In genomic region chr12:80083892-80084614, GRCh38 we compare ENCODE assay signal across 8 cellular contexts. TPM values are rescaled to one million over a fixed set of nuclear protein-coding genes. Genes with fewer than 3 reads are reported as not detected.
A peak's percentile ranks its signal among the peaks of the same experiment; 100 is the strongest.
DNase-seq lines count a peak whose midpoint lies in the region; ATAC-seq lines count a peak whose summit lies in the region.
"Not testable (repeated sequence)": the region's sequence is repeated elsewhere in the genome, so short reads cannot be mapped to it uniquely, and the experiment has no call there.

No MANE protein-coding gene starts in this region.

- H3K36me3 Mint-ChIP-seq in activated CD4-positive, alpha-beta memory T cell treated with anti-CD3 and anti-CD28 coated beads, Interleukin-2, amount 10 ng/mL, durations not matched to agents 7 days and 5 days (ENCODE audit: low read depth) = peaks cover 21% of the 10 kb centered on the region
- H3K36me3 Mint-ChIP-seq in activated naive CD4-positive, alpha-beta T cell treated with anti-CD3 and anti-CD28 coated beads, Interleukin-2, amount 10 ng/mL, durations not matched to agents 7 days and 5 days = peaks cover 18% of the 10 kb centered on the region
- H3K36me3 Mint-ChIP-seq in memory B cell = peaks cover 26% of the 10 kb centered on the region

- POLR2A ChIA-PET in activated CD4-positive, alpha-beta memory T cell treated with anti-CD3 and anti-CD28 coated beads, Interleukin-2, amount 10 ng/mL, durations not matched to agents 7 days and 5 days (lab: Charles Lee) = interaction anchor here (1.3 to 1.4 kb wide), 2 partner anchors 148 to 150 kb away, joined by 3 to 5 read pairs; partner anchors contain the start of gene PPP1R12A

- CTCF ChIA-PET in activated CD4-positive, alpha-beta memory T cell treated with anti-CD3 and anti-CD28 coated beads, Interleukin-2, amount 10 ng/mL, durations not matched to agents 7 days and 5 days (lab: Charles Lee); activated naive CD4-positive, alpha-beta T cell treated with anti-CD3 and anti-CD28 coated beads, Interleukin-2, amount 10 ng/mL, durations not matched to agents 7 days and 5 days (lab: Charles Lee): not testable (repeated sequence)

- peak overlapping the region; percentile 9 for H3K27ac Mint-ChIP-seq in activated CD4-positive, alpha-beta memory T cell treated with anti-CD3 and anti-CD28 coated beads, Interleukin-2, amount 10 ng/mL, durations not matched to agents 7 days and 5 days
- H3K27ac Mint-ChIP-seq in activated naive CD4-positive, alpha-beta T cell treated with anti-CD3 and anti-CD28 coated beads, Interleukin-2, amount 10 ng/mL, durations not matched to agents 7 days and 5 days = peak overlapping the region; percentile 56
- peak overlapping the region; percentile 42 for H3K27ac Mint-ChIP-seq in memory B cell

- ATAC-seq in GM21390 (IDR thresholded peaks at IDR 0.05; ENCODE audit: unreplicated experiment) (peak; percentile 73), HG03103 (IDR thresholded peaks at IDR 0.05; ENCODE audit: low read depth, unreplicated experiment) (peak; percentile 93), memory B cell (ENCODE audit: low read depth) (peak; percentile 97)

- H3K9me3 Mint-ChIP-seq in activated CD4-positive, alpha-beta memory T cell treated with anti-CD3 and anti-CD28 coated beads, Interleukin-2, amount 10 ng/mL, durations not matched to agents 7 days and 5 days = peaks cover 20% of the 10 kb centered on the region
- peaks cover 30% of the 10 kb centered on the region for H3K9me3 Mint-ChIP-seq in activated naive CD4-positive, alpha-beta T cell treated with anti-CD3 and anti-CD28 coated beads, Interleukin-2, amount 10 ng/mL, durations not matched to agents 7 days and 5 days
- H3K9me3 Mint-ChIP-seq in memory B cell = peaks cover 28% of the 10 kb centered on the region

- peaks cover 28% of the 10 kb centered on the region for H3K4me1 Mint-ChIP-seq in activated CD4-positive, alpha-beta memory T cell treated with anti-CD3 and anti-CD28 coated beads, Interleukin-2, amount 10 ng/mL, durations not matched to agents 7 days and 5 days
- H3K4me1 Mint-ChIP-seq in activated naive CD4-positive, alpha-beta T cell treated with anti-CD3 and anti-CD28 coated beads, Interleukin-2, amount 10 ng/mL, durations not matched to agents 7 days and 5 days = peaks cover 24% of the 10 kb centered on the region
- H3K4me1 Mint-ChIP-seq in memory B cell = peaks cover 24% of the 10 kb centered on the region

- DNase-seq in CMK (ENCODE audit: low read depth) = peak; percentile 9
- peak; percentile 7 for DNase-seq in OCI-M2 (lab: John Stamatoyannopoulos, UW; ENCODE audit: unreplicated experiment)
- peak; percentile 73 for DNase-seq in activated CD4-positive, alpha-beta memory T cell treated with anti-CD3 and anti-CD28 coated beads, Interleukin-2, amount 10 ng/mL, durations not matched to agents 7 days and 5 days
- DNase-seq in activated naive CD4-positive, alpha-beta T cell treated with anti-CD3 and anti-CD28 coated beads, Interleukin-2, amount 10 ng/mL, durations not matched to agents 7 days and 5 days = peak; percentile 79
- peak; percentile 20 to 37 for DNase-seq in memory B cell (ENCODE audit: low spot score in 2 of 2)
- DNase-seq in stimulated activated CD8-positive, alpha-beta memory T cell treated with anti-CD3 and anti-CD28 coated beads, Interleukin-15, amount 100 ng/mL, for 1 hour (ENCODE audit: low read depth) = peak; percentile 4

- peaks cover 11% of the 10 kb centered on the region for H3K27me3 Mint-ChIP-seq in activated CD4-positive, alpha-beta memory T cell treated with anti-CD3 and anti-CD28 coated beads, Interleukin-2, amount 10 ng/mL, durations not matched to agents 7 days and 5 days
- not testable (repeated sequence) for H3K27me3 Mint-ChIP-seq in activated naive CD4-positive, alpha-beta T cell treated with anti-CD3 and anti-CD28 coated beads, Interleukin-2, amount 10 ng/mL, durations not matched to agents 7 days and 5 days
- peaks cover 16% of the 10 kb centered on the region for H3K27me3 Mint-ChIP-seq in memory B cell

- H3K4me3 Mint-ChIP-seq in activated CD4-positive, alpha-beta memory T cell treated with anti-CD3 and anti-CD28 coated beads, Interleukin-2, amount 10 ng/mL, durations not matched to agents 7 days and 5 days; activated naive CD4-positive, alpha-beta T cell treated with anti-CD3 and anti-CD28 coated beads, Interleukin-2, amount 10 ng/mL, durations not matched to agents 7 days and 5 days: not testable (repeated sequence)
- H3K4me3 Mint-ChIP-seq in memory B cell = peak overlapping the region; percentile 59

RNA-seq across cellular contexts. Expression of gene OTOGL, which starts 15.3 kb away (rescaled TPM):
- not detected for total RNA-seq in activated CD4-positive, alpha-beta memory T cell treated with anti-CD3 and anti-CD28 coated beads, Interleukin-2, amount 10 ng/mL, durations not matched to agents 7 days and 5 days

Comparison
In these comparisons a context has a peak if more than half of its experiments do, and no peak if none do; other contexts are left out.
1. Peak in every context shown above with its lines: DNase-seq and ATAC-seq.
2. DNase-seq: peak in every context shown above with its lines; median percentile 79 in activated naive CD4-positive, alpha-beta T cell treated with anti-CD3 and anti-CD28 coated beads, Interleukin-2, amount 10 ng/mL, durations not matched to agents 7 days and 5 days; 73 in activated CD4-positive, alpha-beta memory T cell treated with anti-CD3 and anti-CD28 coated beads, Interleukin-2, amount 10 ng/mL, durations not matched to agents 7 days and 5 days; 28 in memory B cell; 9 in CMK; 7 in OCI-M2; 4 in stimulated activated CD8-positive, alpha-beta memory T cell treated with anti-CD3 and anti-CD28 coated beads, Interleukin-15, amount 100 ng/mL, for 1 hour.